ENCODE assay signal across 17 cellular contexts in the genomic region with DNA sequence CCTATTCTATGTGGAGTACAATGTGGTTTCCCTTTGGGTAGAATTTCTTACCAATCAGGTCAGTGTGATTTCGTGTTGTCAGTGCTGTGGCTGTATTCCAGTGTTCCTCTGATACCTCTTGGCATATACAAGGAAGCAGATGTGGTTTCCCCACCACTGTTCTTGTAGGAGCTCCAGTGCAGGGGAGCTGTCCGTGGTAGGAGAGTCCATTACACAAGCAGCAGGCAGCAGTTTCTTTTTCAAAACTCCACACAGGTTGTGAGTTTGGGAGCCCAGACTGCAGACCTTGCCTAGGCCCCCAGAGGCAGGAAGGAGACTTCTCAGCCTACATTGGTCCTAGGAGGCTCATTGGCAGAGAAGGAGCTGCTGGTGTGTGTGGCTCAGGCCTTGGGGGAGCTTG.
DNase-seq lines count a peak whose midpoint lies in the region; ATAC-seq, FAIRE-seq and TF ChIP-seq lines count a peak whose summit lies in the region.
"Had no signal": no experiment of that assay in that cellular context is flagged by ENCODE, and none has a peak within 500 bp of the region (broad histone marks: within the 10 kb centered on the region; RNA-seq: fewer than 3 reads in every experiment).

No MANE protein-coding gene starts in this region.

- TF ChIP-seq RAD21 in Ishikawa (IDR thresholded peaks at IDR 0.05; ENCODE audit: low read depth): no peak

- no peaks in the 10 kb centered on the region for H4K20me1 ChIP-seq in astrocyte (ENCODE audit: insufficient read depth, low read length)

- peaks cover 5% of the 10 kb centered on the region for H3K27me3 Mint-ChIP-seq in astrocyte (ENCODE audit: low read depth, unreplicated experiment)
- H3K27me3 Mint-ChIP-seq: activated CD4-positive, alpha-beta T cell treated with anti-CD3 and anti-CD28 coated beads, Interleukin-2, amount 10 ng/mL, durations not matched to agents 7 days and 5 days; activated naive CD4-positive, alpha-beta T cell treated with anti-CD3 and anti-CD28 coated beads, Interleukin-2, amount 50 U/mL, for 24 hours had no signal

- no peak overlapping the region for H2AFZ ChIP-seq in astrocyte (ENCODE audit: low read depth, low read length)

- peak; percentile 4 for DNase-seq in A172 (ENCODE audit: low spot score)
- peak; percentile 18 for DNase-seq in astrocyte (ENCODE audit: low read depth)
- peak; percentile 3 for DNase-seq in iris pigment epithelial cell (ENCODE audit: low read depth)
- DNase-seq: activated CD4-positive, alpha-beta T cell treated with anti-CD3 and anti-CD28 coated beads, Interleukin-2, amount 10 ng/mL, durations not matched to agents 7 days and 5 days; CD4-positive, alpha-beta T cell; central memory CD4-positive, alpha-beta T cell; effector CD8-positive, alpha-beta T cell; NCI-H2029; spleen; stimulated activated naive B cell treated with anti-CD40 and anti-IgM and Interleukin-4, amounts not matched to agents 10 μg/mL and 1 μg/mL and 100 μg/mL, for 72 hours had no signal

- no peak overlapping the region for H3K4me3 Mint-ChIP-seq in astrocyte (ENCODE audit: unreplicated experiment)
- H3K4me3 Mint-ChIP-seq: activated CD4-positive, alpha-beta T cell treated with anti-CD3 and anti-CD28 coated beads, Interleukin-2, amount 10 ng/mL, durations not matched to agents 7 days and 5 days; activated naive CD4-positive, alpha-beta T cell treated with anti-CD3 and anti-CD28 coated beads, Interleukin-2, amount 50 U/mL, for 24 hours; CD4-positive, alpha-beta T cell; stimulated activated naive B cell treated with anti-CD40 and anti-IgM and Interleukin-4, amounts not matched to agents 10 μg/mL and 1 μg/mL and 100 μg/mL, for 72 hours had no signal

- no peak for TF ChIP-seq CTCF in astrocyte (IDR thresholded peaks at IDR 0.05; ENCODE audit: insufficient read depth, low read depth, low read length)

- no peak overlapping the region for H3K9ac ChIP-seq in astrocyte (ENCODE audit: low read length)

- H3K27ac Mint-ChIP-seq in astrocyte (ENCODE audit: unreplicated experiment): no peak overlapping the region
- H3K27ac Mint-ChIP-seq: activated CD4-positive, alpha-beta T cell treated with anti-CD3 and anti-CD28 coated beads, Interleukin-2, amount 10 ng/mL, durations not matched to agents 7 days and 5 days; activated naive CD4-positive, alpha-beta T cell treated with anti-CD3 and anti-CD28 coated beads, Interleukin-2, amount 50 U/mL, for 24 hours; CD4-positive, alpha-beta T cell; stimulated activated naive B cell treated with anti-CD40 and anti-IgM and Interleukin-4, amounts not matched to agents 10 μg/mL and 1 μg/mL and 100 μg/mL, for 72 hours had no signal

- peaks cover 3% of the 10 kb centered on the region for H3K9me3 Mint-ChIP-seq in astrocyte (ENCODE audit: unreplicated experiment)

- no peak for FAIRE-seq in astrocyte (lab: Jason Lieb, UNC)

- H3K4me2 ChIP-seq in astrocyte (ENCODE audit: low read length): no peak overlapping the region

- no peak for TF ChIP-seq EP300 in Ishikawa (IDR thresholded peaks at IDR 0.05; ENCODE audit: borderline replicate concordance)

- no peak for ATAC-seq in GM18873 (IDR thresholded peaks at IDR 0.05; ENCODE audit: low FRiP score, unreplicated experiment)
- no peak for ATAC-seq in HG03280 (IDR thresholded peaks at IDR 0.05; ENCODE audit: unreplicated experiment)
- ATAC-seq in HG03039 (IDR thresholded peaks at IDR 0.05; ENCODE audit: unreplicated experiment): no peak
- no peak for ATAC-seq in GM21619 (IDR thresholded peaks at IDR 0.05; ENCODE audit: unreplicated experiment)
- ATAC-seq: stimulated activated naive B cell treated with anti-CD40 and anti-IgM and Interleukin-4, amounts not matched to agents 10 μg/mL and 1 μg/mL and 100 μg/mL, for 72 hours had no signal

- no peaks in the 10 kb centered on the region for H3K79me2 ChIP-seq in astrocyte (ENCODE audit: insufficient read depth, low read length)

- no peak overlapping the region for H3K27ac ChIP-seq in astrocyte (ENCODE audit: low read depth, low read length)
- H3K27ac ChIP-seq: prostate gland, spleen had no signal

- no peaks in the 10 kb centered on the region for H3K27me3 ChIP-seq in astrocyte (ENCODE audit: insufficient read depth, low read length)
- H3K27me3 ChIP-seq: spleen had no signal

- no peaks in the 10 kb centered on the region for H3K36me3 ChIP-seq in astrocyte (ENCODE audit: insufficient read depth, low read length)
- H3K36me3 ChIP-seq: prostate gland, spleen had no signal

- no peaks in the 10 kb centered on the region for H3K36me3 Mint-ChIP-seq in astrocyte (ENCODE audit: low read depth, unreplicated experiment)
- H3K36me3 Mint-ChIP-seq: activated naive CD4-positive, alpha-beta T cell treated with anti-CD3 and anti-CD28 coated beads, Interleukin-2, amount 50 U/mL, for 24 hours; stimulated activated naive B cell treated with anti-CD40 and anti-IgM and Interleukin-4, amounts not matched to agents 10 μg/mL and 1 μg/mL and 100 μg/mL, for 72 hours had no signal

- H3K4me3 ChIP-seq in astrocyte (ENCODE audit: insufficient read depth, low read depth, low read length): no peak overlapping the region
- H3K4me3 ChIP-seq: prostate gland, spleen had no signal

- H3K9me3 ChIP-seq in astrocyte (ENCODE audit: insufficient read depth, low read depth, low read length): peaks cover 8% of the 10 kb centered on the region
- H3K9me3 ChIP-seq: prostate gland had no signal

- H3K4me1 ChIP-seq in astrocyte (ENCODE audit: insufficient read depth, low read length): no peaks in the 10 kb centered on the region
- H3K4me1 ChIP-seq: prostate gland, spleen had no signal

- H3K4me1 Mint-ChIP-seq in astrocyte (ENCODE audit: low read depth, unreplicated experiment): no peaks in the 10 kb centered on the region
- H3K4me1 Mint-ChIP-seq: activated CD4-positive, alpha-beta T cell treated with anti-CD3 and anti-CD28 coated beads, Interleukin-2, amount 10 ng/mL, durations not matched to agents 7 days and 5 days; activated naive CD4-positive, alpha-beta T cell treated with anti-CD3 and anti-CD28 coated beads, Interleukin-2, amount 50 U/mL, for 24 hours; stimulated activated naive B cell treated with anti-CD40 and anti-IgM and Interleukin-4, amounts not matched to agents 10 μg/mL and 1 μg/mL and 100 μg/mL, for 72 hours had no signal

TF ChIP-seq in Ishikawa, 13 proteins besides CTCF, POLR2A, EP300 and RAD21:
- TF ChIP-seq CREB1 (IDR thresholded peaks at IDR 0.05; ENCODE audit: low read depth): no peak
- TF ChIP-seq, protein P1, sequence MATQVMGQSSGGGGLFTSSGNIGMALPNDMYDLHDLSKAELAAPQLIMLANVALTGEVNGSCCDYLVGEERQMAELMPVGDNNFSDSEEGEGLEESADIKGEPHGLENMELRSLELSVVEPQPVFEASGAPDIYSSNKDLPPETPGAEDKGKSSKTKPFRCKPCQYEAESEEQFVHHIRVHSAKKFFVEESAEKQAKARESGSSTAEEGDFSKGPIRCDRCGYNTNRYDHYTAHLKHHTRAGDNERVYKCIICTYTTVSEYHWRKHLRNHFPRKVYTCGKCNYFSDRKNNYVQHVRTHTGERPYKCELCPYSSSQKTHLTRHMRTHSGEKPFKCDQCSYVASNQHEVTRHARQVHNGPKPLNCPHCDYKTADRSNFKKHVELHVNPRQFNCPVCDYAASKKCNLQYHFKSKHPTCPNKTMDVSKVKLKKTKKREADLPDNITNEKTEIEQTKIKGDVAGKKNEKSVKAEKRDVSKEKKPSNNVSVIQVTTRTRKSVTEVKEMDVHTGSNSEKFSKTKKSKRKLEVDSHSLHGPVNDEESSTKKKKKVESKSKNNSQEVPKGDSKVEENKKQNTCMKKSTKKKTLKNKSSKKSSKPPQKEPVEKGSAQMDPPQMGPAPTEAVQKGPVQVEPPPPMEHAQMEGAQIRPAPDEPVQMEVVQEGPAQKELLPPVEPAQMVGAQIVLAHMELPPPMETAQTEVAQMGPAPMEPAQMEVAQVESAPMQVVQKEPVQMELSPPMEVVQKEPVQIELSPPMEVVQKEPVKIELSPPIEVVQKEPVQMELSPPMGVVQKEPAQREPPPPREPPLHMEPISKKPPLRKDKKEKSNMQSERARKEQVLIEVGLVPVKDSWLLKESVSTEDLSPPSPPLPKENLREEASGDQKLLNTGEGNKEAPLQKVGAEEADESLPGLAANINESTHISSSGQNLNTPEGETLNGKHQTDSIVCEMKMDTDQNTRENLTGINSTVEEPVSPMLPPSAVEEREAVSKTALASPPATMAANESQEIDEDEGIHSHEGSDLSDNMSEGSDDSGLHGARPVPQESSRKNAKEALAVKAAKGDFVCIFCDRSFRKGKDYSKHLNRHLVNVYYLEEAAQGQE (IDR thresholded peaks at IDR 0.05; ENCODE audit: low read depth): peak; percentile 79
